Comparison of ENCODE assay signal across 1 cellular context in the genomic region with DNA sequence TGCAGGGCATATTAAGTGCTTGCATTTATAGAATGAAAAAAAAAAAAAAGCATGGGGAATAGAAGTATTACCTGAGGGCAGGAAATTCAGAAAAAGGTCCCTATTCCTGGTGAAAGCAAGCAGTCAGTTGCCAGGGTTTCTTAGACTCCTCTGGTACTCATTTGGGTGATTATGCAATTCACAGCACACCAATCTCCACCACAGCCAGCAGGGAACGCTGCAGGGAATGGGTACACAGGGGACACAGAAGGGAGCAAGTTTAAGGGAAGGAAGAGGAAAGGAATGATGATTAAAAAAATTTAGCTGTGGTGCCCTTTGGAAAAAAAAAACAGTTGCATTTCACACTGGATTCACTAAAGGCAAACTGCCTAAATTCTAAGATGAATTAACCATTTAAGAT.
A peak's percentile ranks its signal among the peaks of the same experiment; 100 is the strongest.
TF ChIP-seq lines count a peak whose summit lies in the region.

No MANE protein-coding gene starts in this region.

TF ChIP-seq in HepG2, 621 proteins besides CTCF, POLR2A, EP300 and RAD21 (continued from another document):
- TF ChIP-seq, protein P1, sequence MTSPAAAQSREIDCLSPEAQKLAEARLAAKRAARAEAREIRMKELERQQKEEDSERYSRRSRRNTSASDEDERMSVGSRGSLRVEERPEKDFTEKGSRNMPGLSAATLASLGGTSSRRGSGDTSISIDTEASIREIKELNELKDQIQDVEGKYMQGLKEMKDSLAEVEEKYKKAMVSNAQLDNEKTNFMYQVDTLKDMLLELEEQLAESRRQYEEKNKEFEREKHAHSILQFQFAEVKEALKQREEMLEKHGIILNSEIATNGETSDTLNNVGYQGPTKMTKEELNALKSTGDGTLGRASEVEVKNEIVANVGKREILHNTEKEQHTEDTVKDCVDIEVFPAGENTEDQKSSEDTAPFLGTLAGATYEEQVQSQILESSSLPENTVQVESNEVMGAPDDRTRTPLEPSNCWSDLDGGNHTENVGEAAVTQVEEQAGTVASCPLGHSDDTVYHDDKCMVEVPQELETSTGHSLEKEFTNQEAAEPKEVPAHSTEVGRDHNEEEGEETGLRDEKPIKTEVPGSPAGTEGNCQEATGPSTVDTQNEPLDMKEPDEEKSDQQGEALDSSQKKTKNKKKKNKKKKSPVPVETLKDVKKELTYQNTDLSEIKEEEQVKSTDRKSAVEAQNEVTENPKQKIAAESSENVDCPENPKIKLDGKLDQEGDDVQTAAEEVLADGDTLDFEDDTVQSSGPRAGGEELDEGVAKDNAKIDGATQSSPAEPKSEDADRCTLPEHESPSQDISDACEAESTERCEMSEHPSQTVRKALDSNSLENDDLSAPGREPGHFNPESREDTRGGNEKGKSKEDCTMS (CRISPR knock-in tag; conservative IDR thresholded peaks at IDR 0.05), result no peak
- TF ChIP-seq CREM (IDR thresholded peaks at IDR 0.05) (peak; percentile 28; the same call in 1 of the 2 replicates), CREM (CRISPR knock-in tag; IDR thresholded peaks at IDR 0.05) (no peak), CEBPB (IDR thresholded peaks at IDR 0.05; ENCODE audit: borderline replicate concordance, low read depth, low read length) (peak; percentile 92), ZSCAN12 (CRISPR knock-in tag; IDR thresholded peaks at IDR 0.05) (no peak), NKX3-1 (CRISPR knock-in tag; IDR thresholded peaks at IDR 0.05) (no peak), CENPT (CRISPR knock-in tag; IDR thresholded peaks at IDR 0.05; ENCODE audit: low read depth) (no peak), ZNF253 (CRISPR knock-in tag; IDR thresholded peaks at IDR 0.05; ENCODE audit: borderline replicate concordance) (no peak), HNF4G (IDR thresholded peaks at IDR 0.05; ENCODE audit: borderline replicate concordance, low read depth, low read length) (no peak), HNF4G (CRISPR knock-in tag; IDR thresholded peaks at IDR 0.05; ENCODE audit: borderline replicate concordance, low read depth) (no peak), ZNF225 (CRISPR knock-in tag; IDR thresholded peaks at IDR 0.05) (no peak), ZNF121 (CRISPR knock-in tag; IDR thresholded peaks at IDR 0.05) (no peak), SMARCC2 (IDR thresholded peaks at IDR 0.05) (no peak), HMG20A (CRISPR knock-in tag; IDR thresholded peaks at IDR 0.05; ENCODE audit: borderline replicate concordance) (no peak), ZNF136 (CRISPR knock-in tag; IDR thresholded peaks at IDR 0.05; ENCODE audit: low read depth) (no peak), ZNF12 (CRISPR knock-in tag; IDR thresholded peaks at IDR 0.05) (no peak), LCORL (IDR thresholded peaks at IDR 0.05) (no peak), LCORL (CRISPR knock-in tag; IDR thresholded peaks at IDR 0.05) (peak; percentile 49; the same call in 1 of the 2 replicates), TMF1 (CRISPR knock-in tag; IDR thresholded peaks at IDR 0.05; ENCODE audit: low read depth) (no peak), NFIC (IDR thresholded peaks at IDR 0.05; ENCODE audit: low read length) (no peak), STAG1 (CRISPR knock-in tag; IDR thresholded peaks at IDR 0.05) (no peak), TSC22D2 (CRISPR knock-in tag; IDR thresholded peaks at IDR 0.05; ENCODE audit: borderline replicate concordance) (no peak), ZNF629 (CRISPR knock-in tag; conservative IDR thresholded peaks at IDR 0.05) (peak; percentile 53), RFX1 (IDR thresholded peaks at IDR 0.05) (no peak), ZMYM4 (CRISPR knock-in tag; IDR thresholded peaks at IDR 0.05) (peak; percentile 37; the same call in 1 of the 2 replicates), ZSCAN22 (CRISPR knock-in tag; IDR thresholded peaks at IDR 0.05) (no peak), SMC3 (IDR thresholded peaks at IDR 0.05; ENCODE audit: low read length) (peak; percentile 40; the same call in 1 of the 2 replicates), MIXL1 (CRISPR knock-in tag; IDR thresholded peaks at IDR 0.05) (no peak; the same call in 1 of the 2 replicates), ZBTB42 (CRISPR knock-in tag; IDR thresholded peaks at IDR 0.05) (no peak), ZFP37 (CRISPR knock-in tag; IDR thresholded peaks at IDR 0.05; ENCODE audit: borderline replicate concordance) (no peak), TAF1 (CRISPR knock-in tag; IDR thresholded peaks at IDR 0.05) (no peak), ZNF501 (CRISPR knock-in tag; IDR thresholded peaks at IDR 0.05) (no peak), AHR (CRISPR knock-in tag; IDR thresholded peaks at IDR 0.05) (no peak), HNRNPLL (IDR thresholded peaks at IDR 0.05; ENCODE audit: low read depth, low read length, poor library complexity, severe bottlenecking) (no peak)
- TF ChIP-seq, protein P2, sequence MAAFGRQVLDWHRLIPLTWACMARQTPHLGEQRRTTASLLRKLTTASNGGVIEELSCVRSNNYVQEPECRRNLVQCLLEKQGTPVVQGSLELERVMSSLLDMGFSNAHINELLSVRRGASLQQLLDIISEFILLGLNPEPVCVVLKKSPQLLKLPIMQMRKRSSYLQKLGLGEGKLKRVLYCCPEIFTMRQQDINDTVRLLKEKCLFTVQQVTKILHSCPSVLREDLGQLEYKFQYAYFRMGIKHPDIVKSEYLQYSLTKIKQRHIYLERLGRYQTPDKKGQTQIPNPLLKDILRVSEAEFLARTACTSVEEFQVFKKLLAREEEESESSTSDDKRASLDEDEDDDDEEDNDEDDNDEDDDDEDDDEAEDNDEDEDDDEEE (CRISPR knock-in tag; IDR thresholded peaks at IDR 0.05), result no peak
- TF ChIP-seq, protein P3, sequence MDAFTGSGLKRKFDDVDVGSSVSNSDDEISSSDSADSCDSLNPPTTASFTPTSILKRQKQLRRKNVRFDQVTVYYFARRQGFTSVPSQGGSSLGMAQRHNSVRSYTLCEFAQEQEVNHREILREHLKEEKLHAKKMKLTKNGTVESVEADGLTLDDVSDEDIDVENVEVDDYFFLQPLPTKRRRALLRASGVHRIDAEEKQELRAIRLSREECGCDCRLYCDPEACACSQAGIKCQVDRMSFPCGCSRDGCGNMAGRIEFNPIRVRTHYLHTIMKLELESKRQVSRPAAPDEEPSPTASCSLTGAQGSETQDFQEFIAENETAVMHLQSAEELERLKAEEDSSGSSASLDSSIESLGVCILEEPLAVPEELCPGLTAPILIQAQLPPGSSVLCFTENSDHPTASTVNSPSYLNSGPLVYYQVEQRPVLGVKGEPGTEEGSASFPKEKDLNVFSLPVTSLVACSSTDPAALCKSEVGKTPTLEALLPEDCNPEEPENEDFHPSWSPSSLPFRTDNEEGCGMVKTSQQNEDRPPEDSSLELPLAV (CRISPR knock-in tag; conservative IDR thresholded peaks at IDR 0.05; ENCODE audit: low read depth), result no peak
- TF ChIP-seq, protein P4, sequence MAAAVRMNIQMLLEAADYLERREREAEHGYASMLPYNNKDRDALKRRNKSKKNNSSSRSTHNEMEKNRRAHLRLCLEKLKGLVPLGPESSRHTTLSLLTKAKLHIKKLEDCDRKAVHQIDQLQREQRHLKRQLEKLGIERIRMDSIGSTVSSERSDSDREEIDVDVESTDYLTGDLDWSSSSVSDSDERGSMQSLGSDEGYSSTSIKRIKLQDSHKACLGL (CRISPR knock-in tag; IDR thresholded peaks at IDR 0.05), result no peak
- TF ChIP-seq, protein P5, sequence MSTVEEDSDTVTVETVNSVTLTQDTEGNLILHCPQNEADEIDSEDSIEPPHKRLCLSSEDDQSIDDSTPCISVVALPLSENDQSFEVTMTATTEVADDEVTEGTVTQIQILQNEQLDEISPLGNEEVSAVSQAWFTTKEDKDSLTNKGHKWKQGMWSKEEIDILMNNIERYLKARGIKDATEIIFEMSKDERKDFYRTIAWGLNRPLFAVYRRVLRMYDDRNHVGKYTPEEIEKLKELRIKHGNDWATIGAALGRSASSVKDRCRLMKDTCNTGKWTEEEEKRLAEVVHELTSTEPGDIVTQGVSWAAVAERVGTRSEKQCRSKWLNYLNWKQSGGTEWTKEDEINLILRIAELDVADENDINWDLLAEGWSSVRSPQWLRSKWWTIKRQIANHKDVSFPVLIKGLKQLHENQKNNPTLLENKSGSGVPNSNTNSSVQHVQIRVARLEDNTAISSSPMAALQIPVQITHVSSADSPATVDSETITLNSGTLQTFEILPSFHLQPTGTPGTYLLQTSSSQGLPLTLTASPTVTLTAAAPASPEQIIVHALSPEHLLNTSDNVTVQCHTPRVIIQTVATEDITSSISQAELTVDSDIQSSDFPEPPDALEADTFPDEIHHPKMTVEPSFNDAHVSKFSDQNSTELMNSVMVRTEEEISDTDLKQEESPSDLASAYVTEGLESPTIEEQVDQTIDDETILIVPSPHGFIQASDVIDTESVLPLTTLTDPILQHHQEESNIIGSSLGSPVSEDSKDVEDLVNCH (CRISPR knock-in tag; IDR thresholded peaks at IDR 0.05), result no peak
- TF ChIP-seq, protein P6, sequence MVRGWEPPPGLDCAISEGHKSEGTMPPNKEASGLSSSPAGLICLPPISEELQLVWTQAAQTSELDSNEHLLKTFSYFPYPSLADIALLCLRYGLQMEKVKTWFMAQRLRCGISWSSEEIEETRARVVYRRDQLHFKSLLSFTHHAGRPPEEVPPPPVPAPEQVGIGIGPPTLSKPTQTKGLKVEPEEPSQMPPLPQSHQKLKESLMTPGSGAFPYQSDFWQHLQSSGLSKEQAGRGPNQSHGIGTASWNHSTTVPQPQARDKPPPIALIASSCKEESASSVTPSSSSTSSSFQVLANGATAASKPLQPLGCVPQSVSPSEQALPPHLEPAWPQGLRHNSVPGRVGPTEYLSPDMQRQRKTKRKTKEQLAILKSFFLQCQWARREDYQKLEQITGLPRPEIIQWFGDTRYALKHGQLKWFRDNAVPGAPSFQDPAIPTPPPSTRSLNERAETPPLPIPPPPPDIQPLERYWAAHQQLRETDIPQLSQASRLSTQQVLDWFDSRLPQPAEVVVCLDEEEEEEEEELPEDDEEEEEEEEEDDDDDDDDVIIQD (CRISPR knock-in tag; IDR thresholded peaks at IDR 0.05; ENCODE audit: low read depth), result no peak
- TF ChIP-seq, protein P7, sequence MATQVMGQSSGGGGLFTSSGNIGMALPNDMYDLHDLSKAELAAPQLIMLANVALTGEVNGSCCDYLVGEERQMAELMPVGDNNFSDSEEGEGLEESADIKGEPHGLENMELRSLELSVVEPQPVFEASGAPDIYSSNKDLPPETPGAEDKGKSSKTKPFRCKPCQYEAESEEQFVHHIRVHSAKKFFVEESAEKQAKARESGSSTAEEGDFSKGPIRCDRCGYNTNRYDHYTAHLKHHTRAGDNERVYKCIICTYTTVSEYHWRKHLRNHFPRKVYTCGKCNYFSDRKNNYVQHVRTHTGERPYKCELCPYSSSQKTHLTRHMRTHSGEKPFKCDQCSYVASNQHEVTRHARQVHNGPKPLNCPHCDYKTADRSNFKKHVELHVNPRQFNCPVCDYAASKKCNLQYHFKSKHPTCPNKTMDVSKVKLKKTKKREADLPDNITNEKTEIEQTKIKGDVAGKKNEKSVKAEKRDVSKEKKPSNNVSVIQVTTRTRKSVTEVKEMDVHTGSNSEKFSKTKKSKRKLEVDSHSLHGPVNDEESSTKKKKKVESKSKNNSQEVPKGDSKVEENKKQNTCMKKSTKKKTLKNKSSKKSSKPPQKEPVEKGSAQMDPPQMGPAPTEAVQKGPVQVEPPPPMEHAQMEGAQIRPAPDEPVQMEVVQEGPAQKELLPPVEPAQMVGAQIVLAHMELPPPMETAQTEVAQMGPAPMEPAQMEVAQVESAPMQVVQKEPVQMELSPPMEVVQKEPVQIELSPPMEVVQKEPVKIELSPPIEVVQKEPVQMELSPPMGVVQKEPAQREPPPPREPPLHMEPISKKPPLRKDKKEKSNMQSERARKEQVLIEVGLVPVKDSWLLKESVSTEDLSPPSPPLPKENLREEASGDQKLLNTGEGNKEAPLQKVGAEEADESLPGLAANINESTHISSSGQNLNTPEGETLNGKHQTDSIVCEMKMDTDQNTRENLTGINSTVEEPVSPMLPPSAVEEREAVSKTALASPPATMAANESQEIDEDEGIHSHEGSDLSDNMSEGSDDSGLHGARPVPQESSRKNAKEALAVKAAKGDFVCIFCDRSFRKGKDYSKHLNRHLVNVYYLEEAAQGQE (IDR thresholded peaks at IDR 0.05; ENCODE audit: borderline replicate concordance in 1 of 2, low read depth in 1 of 2, low read length in 2 of 2), result no peak
- TF ChIP-seq, protein P8, sequence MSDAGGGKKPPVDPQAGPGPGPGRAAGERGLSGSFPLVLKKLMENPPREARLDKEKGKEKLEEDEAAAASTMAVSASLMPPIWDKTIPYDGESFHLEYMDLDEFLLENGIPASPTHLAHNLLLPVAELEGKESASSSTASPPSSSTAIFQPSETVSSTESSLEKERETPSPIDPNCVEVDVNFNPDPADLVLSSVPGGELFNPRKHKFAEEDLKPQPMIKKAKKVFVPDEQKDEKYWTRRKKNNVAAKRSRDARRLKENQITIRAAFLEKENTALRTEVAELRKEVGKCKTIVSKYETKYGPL (CRISPR knock-in tag; IDR thresholded peaks at IDR 0.05), result peak; percentile 69; the same call in 1 of the 2 replicates
